In genomic region chr2:20451346-20451745, GRCh38 we compare ENCODE assay signal across 12 cellular contexts. TPM values are rescaled to one million over a fixed set of nuclear protein-coding genes. Genes with fewer than 3 reads are reported as not detected.
A peak's percentile ranks its signal among the peaks of the same experiment; 100 is the strongest.
DNase-seq lines count a peak whose midpoint lies in the region; ATAC-seq, FAIRE-seq and TF ChIP-seq lines count a peak whose summit lies in the region.
"Had no signal": no experiment of that assay in that cellular context is flagged by ENCODE, and none has a peak within 500 bp of the region (broad histone marks: within the 10 kb centered on the region; RNA-seq: fewer than 3 reads in every experiment).

No MANE protein-coding gene starts in this region.

- H4K20me1 ChIP-seq in astrocyte (ENCODE audit: insufficient read depth, low read length) = peaks cover 37% of the 10 kb centered on the region

- no peaks in the 10 kb centered on the region for H3K9me3 Mint-ChIP-seq in astrocyte (ENCODE audit: unreplicated experiment)
- H3K9me3 Mint-ChIP-seq in neural crest cell = no peaks in the 10 kb centered on the region

- no peak for FAIRE-seq in astrocyte (lab: Jason Lieb, UNC)

- no peak overlapping the region for H3K23ac ChIP-seq in mesendoderm (ENCODE audit: low read length)

- no peak for ATAC-seq in HG02610 (IDR thresholded peaks at IDR 0.05; ENCODE audit: unreplicated experiment)

- H3K4me2 ChIP-seq in astrocyte (ENCODE audit: low read length) (peak overlapping the region; percentile 87), mesendoderm (ENCODE audit: low read length) (no peak overlapping the region)

- H3K9me3 ChIP-seq in astrocyte (ENCODE audit: insufficient read depth, low read depth, low read length) (no peaks in the 10 kb centered on the region), tibial artery (no peaks in the 10 kb centered on the region)

- H3K9ac ChIP-seq in astrocyte (ENCODE audit: low read length) (peak overlapping the region; percentile 94), mesendoderm (ENCODE audit: low read length) (no peak overlapping the region)

- no peak overlapping the region for H4K5ac ChIP-seq in mesendoderm (ENCODE audit: low read length)

- peak overlapping the region; percentile 63 for H3K27ac Mint-ChIP-seq in astrocyte (ENCODE audit: unreplicated experiment)
- no peak overlapping the region for H3K27ac Mint-ChIP-seq in neural crest cell (ENCODE audit: unreplicated experiment)

- H3K27ac ChIP-seq in astrocyte (ENCODE audit: low read depth, low read length) (peak overlapping the region; percentile 21), tibial artery (peak overlapping the region; percentile 96 to 98), mesendoderm (ENCODE audit: low read depth, low read length) (no peak overlapping the region)

- H3K56ac ChIP-seq in mesendoderm (ENCODE audit: low read length) = no peak overlapping the region

- H3K36me3 Mint-ChIP-seq in astrocyte (ENCODE audit: low read depth, unreplicated experiment) (peaks cover 13% of the 10 kb centered on the region), neural crest cell (ENCODE audit: low read depth) (peaks cover 7% of the 10 kb centered on the region)

- H3K4ac ChIP-seq in mesendoderm (ENCODE audit: low read depth, low read length) = no peak overlapping the region

- no peak overlapping the region for H2AFZ ChIP-seq in astrocyte (ENCODE audit: low read depth, low read length)

- no peak overlapping the region for H3K4me3 ChIP-seq in astrocyte (ENCODE audit: insufficient read depth, low read depth, low read length)
- no peak overlapping the region for H3K4me3 ChIP-seq in fibroblast of mammary gland (ENCODE audit: control insufficient read depth, low read depth, low read length)
- H3K4me3 ChIP-seq in tibial artery = peak overlapping the region; percentile 93 to 95
- no peak overlapping the region for H3K4me3 ChIP-seq in mesendoderm (ENCODE audit: low read length)

- no peak overlapping the region for H3K18ac ChIP-seq in mesendoderm (ENCODE audit: low read length)

- peaks cover 36% of the 10 kb centered on the region for H3K79me2 ChIP-seq in astrocyte (ENCODE audit: insufficient read depth, low read length)
- H3K79me2 ChIP-seq in mesendoderm (ENCODE audit: control insufficient read depth, insufficient read depth, low read length) = peaks cover 19% of the 10 kb centered on the region

- H3K36me3 ChIP-seq in astrocyte (ENCODE audit: insufficient read depth, low read length) (peaks cover 3% of the 10 kb centered on the region), tibial artery (peaks cover 21 to 28% (median 25%) of the 10 kb centered on the region in 3 donors), mesendoderm (ENCODE audit: control insufficient read depth, insufficient read depth, low read length) (no peaks in the 10 kb centered on the region)

- no CpG with 5 or more reads among the region's 4 CpGs for WGBS in mesendoderm (ENCODE audit: extremely low coverage, insufficient coverage, low lambda C conversion rate)

- no peak overlapping the region for H2BK5ac ChIP-seq in mesendoderm (ENCODE audit: low read length)

- DNase-seq in astrocyte (ENCODE audit: low read depth) (peak; percentile 46), fibroblast of mammary gland (ENCODE audit: low read depth) (peak; percentile 25), neural crest cell (ENCODE audit: low read depth, low spot score) (no peak), tibial artery (peak; percentile 19 to 57), mesendoderm (no peak), NCI-H146 (lab: John Stamatoyannopoulos, UW) (no peak)
- DNase-seq in stimulated activated CD4-positive, alpha-beta T cell treated with anti-CD3 and anti-CD28 coated beads, Interleukin-4, amount 100 ng/mL, for 1 hour = no peak
- DNase-seq: activated effector memory CD4-positive, alpha-beta T cell treated with Interleukin-2 at 50 U/mL for 16 hours; DMS153; effector memory CD4-positive, alpha-beta T cell; NCI-H526 treated with DMSO at 0.1 percent for 48 hours had no signal

- no peak overlapping the region for H2BK120ac ChIP-seq in mesendoderm (ENCODE audit: low read depth, low read length)

- H3K27me3 ChIP-seq in astrocyte (ENCODE audit: insufficient read depth, low read length) (no peaks in the 10 kb centered on the region), tibial artery (peaks cover 0 to 3% of the 10 kb centered on the region in 2 donors), mesendoderm (ENCODE audit: insufficient read depth, low read length, poor library complexity) (no peaks in the 10 kb centered on the region)

- H3K4me3 Mint-ChIP-seq in astrocyte (ENCODE audit: unreplicated experiment) (peak overlapping the region; percentile 98), neural crest cell (peak overlapping the region; percentile 94)

- H2AK5ac ChIP-seq in mesendoderm (ENCODE audit: low read length) = no peak overlapping the region

- H2BK15ac ChIP-seq in mesendoderm (replicated peaks; ENCODE audit: low read depth) = no peak overlapping the region

- peaks cover 28% of the 10 kb centered on the region for H3K4me1 Mint-ChIP-seq in astrocyte (ENCODE audit: low read depth, unreplicated experiment)
- peaks cover 56% of the 10 kb centered on the region for H3K4me1 Mint-ChIP-seq in neural crest cell

- H3K27me3 Mint-ChIP-seq in astrocyte (ENCODE audit: low read depth, unreplicated experiment) (no peaks in the 10 kb centered on the region), neural crest cell (ENCODE audit: low read depth) (peaks cover 3% of the 10 kb centered on the region)

- H3K4me1 ChIP-seq in astrocyte (ENCODE audit: insufficient read depth, low read length) = peaks cover 20% of the 10 kb centered on the region
- peaks cover 0 to 40% (median 22%) of the 10 kb centered on the region in 4 donors for H3K4me1 ChIP-seq in tibial artery
- peaks cover 10% of the 10 kb centered on the region for H3K4me1 ChIP-seq in mesendoderm (ENCODE audit: control insufficient read depth, low read depth, low read length)

- intact Hi-C loops in tibial artery (cut with DNase I; ENCODE audit: low total_unique reads) = loop anchor here (5.0 kb wide), 1 partner anchor 166 kb away; no protein-coding TSS in a partner anchor

- no peak overlapping the region for H4K8ac ChIP-seq in mesendoderm (ENCODE audit: low read depth, low read length)

- TF ChIP-seq CTCF in astrocyte (IDR thresholded peaks at IDR 0.05; ENCODE audit: insufficient read depth, low read depth, low read length) (no peak), fibroblast of mammary gland (conservative IDR thresholded peaks at IDR 0.05; ENCODE audit: control insufficient read depth, insufficient read depth, low read depth, low read length) (no peak), neural crest cell (conservative IDR thresholded peaks at IDR 0.05) (no peak), tibial artery (IDR thresholded peaks at IDR 0.05) (no peak)

- H3K79me1 ChIP-seq in mesendoderm (ENCODE audit: low read length) = no peaks in the 10 kb centered on the region

RNA-seq across cellular contexts. Expression of gene RHOB, which starts 4.5 kb away (rescaled TPM):
- total RNA-seq in astrocyte (161 and 173 TPM in 2 replicates), neural crest cell (146 and 150 TPM in 2 replicates)
- 109 TPM for polyA plus RNA-seq in mesendoderm (2013, experiment 1 of 2)
- polyA plus RNA-seq in mesendoderm (2013, experiment 2 of 2) = 109 TPM

Comparison
In these comparisons a context has a peak if more than half of its experiments do, and no peak if none do; other contexts are left out.
1. DNase-seq: peak in astrocyte (single experiment), fibroblast of mammary gland (single experiment) and tibial artery (2 of 2); none in neural crest cell (single experiment), mesendoderm (single experiment), stimulated activated CD4-positive, alpha-beta T cell treated with anti-CD3 and anti-CD28 coated beads, Interleukin-4, amount 100 ng/mL, for 1 hour (single experiment) and NCI-H146 (single experiment).
2. H3K4me3 ChIP-seq: peak in tibial artery (2 of 2); none in astrocyte (single experiment), fibroblast of mammary gland (single experiment) and mesendoderm (single experiment).